Comparison of ENCODE assay signal across 8 cellular contexts in the genomic region with DNA sequence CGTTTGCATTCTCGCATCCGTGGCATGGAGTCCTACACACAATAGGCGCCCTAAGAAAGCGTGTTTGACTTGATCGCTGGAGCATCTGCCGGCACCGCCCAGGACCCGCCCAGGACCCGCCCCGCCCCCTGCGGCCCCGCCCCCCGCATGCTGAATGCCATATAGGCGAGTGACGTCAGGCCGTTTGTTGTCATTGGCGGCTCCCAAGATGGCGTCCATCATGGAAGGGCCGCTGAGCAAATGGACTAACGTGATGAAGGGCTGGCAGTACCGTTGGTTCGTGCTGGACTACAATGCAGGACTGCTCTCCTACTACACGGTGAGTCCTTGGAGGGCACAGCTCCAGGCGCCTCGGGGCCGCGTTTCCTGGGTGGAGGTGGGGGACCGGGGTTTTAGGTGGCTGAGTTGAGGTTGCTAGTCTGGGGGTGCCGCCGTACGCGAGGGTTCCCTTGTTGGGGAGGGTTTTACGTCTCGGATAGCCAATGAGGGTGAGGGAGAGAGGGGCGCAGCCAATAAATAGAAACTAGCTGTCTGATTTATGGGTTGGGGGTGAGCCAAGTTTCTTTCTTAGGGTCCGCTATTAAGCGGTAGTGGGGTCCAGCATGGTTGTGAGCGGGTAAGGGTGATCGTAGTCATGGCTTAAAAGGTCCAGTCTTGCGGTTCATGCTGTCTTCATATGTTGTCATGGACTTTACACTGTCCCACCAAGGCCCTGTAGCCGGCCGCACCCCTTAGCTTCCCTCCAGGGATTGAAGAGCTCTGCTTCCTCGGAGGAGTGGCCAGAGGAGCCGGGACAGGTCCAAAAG. TPM values are rescaled to one million over a fixed set of nuclear protein-coding genes. Genes with fewer than 3 reads are reported as not detected.
DNase-seq lines count a peak whose midpoint lies in the region; ATAC-seq, FAIRE-seq and TF ChIP-seq lines count a peak whose summit lies in the region.

A gene with protein sequence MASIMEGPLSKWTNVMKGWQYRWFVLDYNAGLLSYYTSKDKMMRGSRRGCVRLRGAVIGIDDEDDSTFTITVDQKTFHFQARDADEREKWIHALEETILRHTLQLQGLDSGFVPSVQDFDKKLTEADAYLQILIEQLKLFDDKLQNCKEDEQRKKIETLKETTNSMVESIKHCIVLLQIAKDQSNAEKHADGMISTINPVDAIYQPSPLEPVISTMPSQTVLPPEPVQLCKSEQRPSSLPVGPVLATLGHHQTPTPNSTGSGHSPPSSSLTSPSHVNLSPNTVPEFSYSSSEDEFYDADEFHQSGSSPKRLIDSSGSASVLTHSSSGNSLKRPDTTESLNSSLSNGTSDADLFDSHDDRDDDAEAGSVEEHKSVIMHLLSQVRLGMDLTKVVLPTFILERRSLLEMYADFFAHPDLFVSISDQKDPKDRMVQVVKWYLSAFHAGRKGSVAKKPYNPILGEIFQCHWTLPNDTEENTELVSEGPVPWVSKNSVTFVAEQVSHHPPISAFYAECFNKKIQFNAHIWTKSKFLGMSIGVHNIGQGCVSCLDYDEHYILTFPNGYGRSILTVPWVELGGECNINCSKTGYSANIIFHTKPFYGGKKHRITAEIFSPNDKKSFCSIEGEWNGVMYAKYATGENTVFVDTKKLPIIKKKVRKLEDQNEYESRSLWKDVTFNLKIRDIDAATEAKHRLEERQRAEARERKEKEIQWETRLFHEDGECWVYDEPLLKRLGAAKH (plus strand): TSS at position 190 of the 806 bp plus-strand sequence. CDS start 19 bp downstream, at position 209.

- TF ChIP-seq POLR2A in GM12891 (IDR thresholded peaks at IDR 0.05; ENCODE audit: low read depth, low read length) (peak; percentile 68; the same call in 1 of the 2 replicates), adrenal gland (IDR thresholded peaks at IDR 0.05) (peak; percentile 46 to 86)

- ATAC-seq in HG02852 (IDR thresholded peaks at IDR 0.05; ENCODE audit: unreplicated experiment) = peak; percentile 95
- peak; percentile 92 to 97 (median 96) for ATAC-seq in heart right ventricle
- ATAC-seq in upper lobe of right lung = peak; percentile 98

- peak within 1 kb of the TSS; percentile 17 to 95 (median 92) for H3K4me3 ChIP-seq in adrenal gland
- peak within 1 kb of the TSS; percentile 66 to 95 (median 76) for H3K4me3 ChIP-seq in heart right ventricle
- peak within 1 kb of the TSS; percentile 87 for H3K4me3 ChIP-seq in upper lobe of right lung

- H3K4me1 ChIP-seq in adrenal gland (replicated peaks in 1 of 2) (peaks cover 6 to 55% of the 10 kb centered on the region in 2 donors), heart right ventricle (peaks cover 0 to 67% (median 52%) of the 10 kb centered on the region in 9 donors), upper lobe of right lung (peaks cover 28% of the 10 kb centered on the region)

- H3K27me3 ChIP-seq in adrenal gland (no peaks in the 10 kb centered on the region), heart right ventricle (no peaks in the 10 kb centered on the region), upper lobe of right lung (no peaks in the 10 kb centered on the region)

- intact Hi-C loops in adrenal gland (cut with DNase I) (no loop called here), heart right ventricle (cut with DNase I) (no loop called here), upper lobe of right lung (cut with DNase I) (no loop called here)

- no peaks in the 10 kb centered on the region for H3K36me3 Mint-ChIP-seq in progenitor cell of endocrine pancreas (ENCODE audit: insufficient read depth)

- H3K36me3 ChIP-seq in adrenal gland (replicated peaks in 1 of 2) (no peaks in the 10 kb centered on the region), heart right ventricle (no peaks in the 10 kb centered on the region), upper lobe of right lung (no peaks in the 10 kb centered on the region)

- TF ChIP-seq CTCF in adrenal gland (IDR thresholded peaks at IDR 0.05) = no peak
- TF ChIP-seq CTCF in heart right ventricle (IDR thresholded peaks at IDR 0.05) = no peak
- no peak for TF ChIP-seq CTCF in progenitor cell of endocrine pancreas (IDR thresholded peaks at IDR 0.05; ENCODE audit: unreplicated experiment)
- TF ChIP-seq CTCF in upper lobe of right lung (IDR thresholded peaks at IDR 0.05) = no peak

- H3K4me1 Mint-ChIP-seq in progenitor cell of endocrine pancreas (ENCODE audit: low read depth) = peaks cover 15% of the 10 kb centered on the region

- H3K27ac ChIP-seq in adrenal gland (peak within 1 kb of the TSS; percentile 29 to 97 (median 83)), heart right ventricle (peak within 1 kb of the TSS; percentile 60 to 94 (median 88)), upper lobe of right lung (peak within 1 kb of the TSS; percentile 89)

- WGBS in adrenal gland, 4 donors = 0 to 2% (median 1%) methylated on average over 20 to 45 of the region's 45 CpGs
- 0 to 1% methylated on average over 45 of the region's 45 CpGs for WGBS in heart right ventricle, 2 donors

- H3K9me3 ChIP-seq in adrenal gland (replicated peaks in 1 of 3) = no peaks in the 10 kb centered on the region
- H3K9me3 ChIP-seq in heart right ventricle = no peaks in the 10 kb centered on the region
- H3K9me3 ChIP-seq in upper lobe of right lung = no peaks in the 10 kb centered on the region

- peak; percentile 74 for DNase-seq in GM12891 (ENCODE audit: insufficient read length, low spot score)
- DNase-seq in NCI-H146 treated with DMSO at 0.1 percent for 48 hours (lab: John Stamatoyannopoulos, UW; ENCODE audit: unreplicated experiment) = peak; percentile 75
- peak; percentile 71 to 89 (median 84) for DNase-seq in T-helper 1 cell
- DNase-seq in adrenal gland = peak; percentile 91 to 97 (median 94)
- DNase-seq in heart right ventricle = peak; percentile 87 to 90
- peak; percentile 70 for DNase-seq in progenitor cell of endocrine pancreas (ENCODE audit: low spot score, unreplicated experiment)
- peak; percentile 91 for DNase-seq in upper lobe of right lung

- no peaks in the 10 kb centered on the region for H3K9me3 Mint-ChIP-seq in progenitor cell of endocrine pancreas (ENCODE audit: low read depth)

- peak within 1 kb of the TSS; percentile 99 for H3K4me3 Mint-ChIP-seq in progenitor cell of endocrine pancreas (ENCODE audit: low read depth)

- peak within 1 kb of the TSS; percentile 99 for H3K27ac Mint-ChIP-seq in progenitor cell of endocrine pancreas

- H3K27me3 Mint-ChIP-seq in progenitor cell of endocrine pancreas = no peaks in the 10 kb centered on the region

- FAIRE-seq in GM12891 (lab: Jason Lieb, UNC) = peak; percentile 94

TF ChIP-seq in GM12891, 5 proteins besides CTCF, POLR2A, EP300 and RAD21:
- no peak for TF ChIP-seq SPI1 (IDR thresholded peaks at IDR 0.05; ENCODE audit: low read depth, low read length)
- TF ChIP-seq POLR2AphosphoS5 (IDR thresholded peaks at IDR 0.05; ENCODE audit: low read depth, low read length) = 0 out of 2 replicates have a peak, but pooled peaks have one; percentile 54
- peak; percentile 51; the same call in 1 of the 2 replicates for TF ChIP-seq POU2F2 (IDR thresholded peaks at IDR 0.05; ENCODE audit: low read depth, low read length)
- no peak for TF ChIP-seq PAX5 (IDR thresholded peaks at IDR 0.05; ENCODE audit: insufficient read depth, low read length, severe bottlenecking)
- TF ChIP-seq TAF1 (IDR thresholded peaks at IDR 0.05; ENCODE audit: low read depth, low read length) = peak; percentile 42; the same call in 1 of the 2 replicates

RNA-seq across cellular contexts. Expression of the gene that starts here (rescaled TPM):
- 79.7 TPM for polyA plus RNA-seq in GM12891 (2012; ENCODE audit: low read depth, missing spikeins)
- total RNA-seq in adrenal gland (100 to 1,000 TPM in 2 of 8 donors, 10 to 100 TPM in 6; 61.9 to 180 (median 87.3) TPM), heart right ventricle (10 to 100 TPM; 32.5 to 77.9 (median 55.6) TPM), progenitor cell of endocrine pancreas (133 and 138 TPM in 2 replicates), upper lobe of right lung (72.7 TPM)
- polyA plus RNA-seq in adrenal gland (10 to 100 TPM; 70.4 to 99.5 (median 76.3) TPM), heart right ventricle (10 to 100 TPM; 42.9 to 82.9 TPM)

Comparison
In these comparisons a context has a peak if more than half of its experiments do, and no peak if none do; other contexts are left out.
1. Peak in every context shown above with its lines: DNase-seq, ATAC-seq, H3K4me3 ChIP-seq and H3K27ac ChIP-seq.